In the genomic region with DNA sequence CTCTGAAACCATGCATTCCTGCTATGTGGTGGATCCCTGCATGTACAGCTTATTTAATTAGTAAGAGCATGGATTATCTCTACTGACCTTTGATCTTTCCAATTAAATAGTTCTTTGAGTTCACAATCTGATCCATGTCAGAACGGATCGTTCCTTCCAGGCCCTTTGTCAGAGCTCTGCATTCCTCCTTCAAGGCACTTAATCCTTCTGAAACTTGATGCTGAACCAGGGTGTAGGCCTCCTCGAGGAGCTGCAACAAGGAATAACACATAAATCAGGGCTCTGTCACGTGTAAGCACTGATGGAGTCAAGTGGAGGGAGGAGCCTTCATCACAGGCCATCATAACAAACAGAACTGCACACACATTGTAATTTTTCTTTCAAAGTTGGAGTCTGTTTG, we compare ENCODE assay signal across 1 cellular context.
TF ChIP-seq lines count a peak whose summit lies in the region.

No MANE protein-coding gene starts in this region.

TF ChIP-seq in IMR-90, 13 proteins besides CTCF, POLR2A, EP300 and RAD21 (continued from another document):
- TF ChIP-seq MXI1 (IDR thresholded peaks at IDR 0.05; ENCODE audit: borderline replicate concordance, low read depth, low read length) (no peak), MAFK (IDR thresholded peaks at IDR 0.05; ENCODE audit: low read depth, low read length) (no peak), FOS (IDR thresholded peaks at IDR 0.05; ENCODE audit: low read depth, low read length) (no peak), CHD1 (IDR thresholded peaks at IDR 0.05; ENCODE audit: low read depth, low read length) (no peak), SMC3 (IDR thresholded peaks at IDR 0.05; ENCODE audit: low read depth, low read length) (no peak), USF2 (IDR thresholded peaks at IDR 0.05; ENCODE audit: low read depth, low read length) (no peak), BHLHE40 (IDR thresholded peaks at IDR 0.05; ENCODE audit: low read depth, low read length) (no peak)
- TF ChIP-seq, protein P1, sequence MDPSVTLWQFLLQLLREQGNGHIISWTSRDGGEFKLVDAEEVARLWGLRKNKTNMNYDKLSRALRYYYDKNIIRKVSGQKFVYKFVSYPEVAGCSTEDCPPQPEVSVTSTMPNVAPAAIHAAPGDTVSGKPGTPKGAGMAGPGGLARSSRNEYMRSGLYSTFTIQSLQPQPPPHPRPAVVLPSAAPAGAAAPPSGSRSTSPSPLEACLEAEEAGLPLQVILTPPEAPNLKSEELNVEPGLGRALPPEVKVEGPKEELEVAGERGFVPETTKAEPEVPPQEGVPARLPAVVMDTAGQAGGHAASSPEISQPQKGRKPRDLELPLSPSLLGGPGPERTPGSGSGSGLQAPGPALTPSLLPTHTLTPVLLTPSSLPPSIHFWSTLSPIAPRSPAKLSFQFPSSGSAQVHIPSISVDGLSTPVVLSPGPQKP (IDR thresholded peaks at IDR 0.05; ENCODE audit: borderline replicate concordance, low read depth, low read length): no peak
